ENCODE assay signal across 13 cellular contexts in genomic region chr9:79263666-79264460, GRCh38.
A peak's percentile ranks its signal among the peaks of the same experiment; 100 is the strongest.
DNase-seq lines count a peak whose midpoint lies in the region; ATAC-seq, FAIRE-seq and TF ChIP-seq lines count a peak whose summit lies in the region.
"Had no signal": no experiment of that assay in that cellular context is flagged by ENCODE, and none has a peak within 500 bp of the region (broad histone marks: within the 10 kb centered on the region; RNA-seq: fewer than 3 reads in every experiment).

No MANE protein-coding gene starts in this region.

- no peak for TF ChIP-seq RAD21 in IMR-90 (IDR thresholded peaks at IDR 0.05; ENCODE audit: low read length)

- H2AFZ ChIP-seq in IMR-90 (replicated peaks; ENCODE audit: low read length, poor library complexity) (no peak overlapping the region), mesenchymal stem cell (ENCODE audit: low read depth, low read length) (no peak overlapping the region)

- H3K27ac ChIP-seq in IMR-90 (ENCODE audit: insufficient read depth, low read length): no peak overlapping the region
- H3K27ac ChIP-seq in SJCRH30: no peak overlapping the region
- no peak overlapping the region for H3K27ac ChIP-seq in mesenchymal stem cell (ENCODE audit: low read length, poor library complexity, severe bottlenecking)
- H3K27ac ChIP-seq: RWPE1, thoracic aorta, VCaP had no signal

- H3K14ac ChIP-seq in IMR-90 (replicated peaks; ENCODE audit: low read depth, low read length) (0 out of 2 replicates have a peak overlapping the region, but pooled peaks have one; percentile 6), mesenchymal stem cell (ENCODE audit: low read length in 2 of 2) (no peak overlapping the region)

- CTCF ChIA-PET in IMR-90 (lab: Yijun Ruan, JAX): no interaction called here

- intact Hi-C loops in IMR-90 (cut with micrococcal nuclease): no loop called here

- TF ChIP-seq POLR2A in IMR-90 (IDR thresholded peaks at IDR 0.05; ENCODE audit: low read depth, low read length): no peak

- H3K9me3 ChIP-seq in IMR-90 (ENCODE audit: control insufficient read depth, insufficient read depth, low read length) (peaks cover 1% of the 10 kb centered on the region; the same call in 1 of the 2 replicates), SJCRH30 (replicated peaks) (no peaks in the 10 kb centered on the region), mesenchymal stem cell (ENCODE audit: control insufficient read depth, low read length) (no peaks in the 10 kb centered on the region)
- H3K9me3 ChIP-seq: thoracic aorta had no signal

- H3K18ac ChIP-seq in IMR-90 (ENCODE audit: low read depth, low read length): no peak overlapping the region
- no peak overlapping the region for H3K18ac ChIP-seq in mesenchymal stem cell (ENCODE audit: low read depth in 1 of 2, low read length in 2 of 2)

- peaks cover 2% of the 10 kb centered on the region; the same call in 1 of the 2 replicates for H3K27me3 ChIP-seq in IMR-90 (ENCODE audit: control insufficient read depth, insufficient read depth, low read length)
- H3K27me3 ChIP-seq in SJCRH30: no peaks in the 10 kb centered on the region
- H3K27me3 ChIP-seq in mesenchymal stem cell (ENCODE audit: control insufficient read depth in 1 of 2, insufficient read depth in 1 of 2, low read length in 2 of 2): peaks cover 27 to 44% of the 10 kb centered on the region in 2 experiments

- H3K4ac ChIP-seq in IMR-90 (ENCODE audit: low read depth, low read length): no peak overlapping the region
- no peak overlapping the region for H3K4ac ChIP-seq in mesenchymal stem cell (ENCODE audit: low read depth in 1 of 2, low read length in 2 of 2)

- no peak overlapping the region for H2AK9ac ChIP-seq in IMR-90 (replicated peaks; ENCODE audit: low read depth, low read length, poor library complexity)

- no peak for FAIRE-seq in frontal cortex (lab: Jason Lieb, UNC)
- FAIRE-seq: HepG2 had no signal

- H3K9ac ChIP-seq in IMR-90 (ENCODE audit: low read depth, low read length) (no peak overlapping the region), mesenchymal stem cell (ENCODE audit: low read length) (no peak overlapping the region)

- WGBS in IMR-90 (ENCODE audit: extremely low coverage in 2 of 2, insufficient read length in 1 of 2), 2 experiments: no CpG with 5 or more reads among the region's 3 CpGs
- WGBS in mesenchymal stem cell: 86% methylated on average over 2 of the region's 3 CpGs

- no peak overlapping the region for H2BK20ac ChIP-seq in IMR-90 (ENCODE audit: low read depth, low read length)

- POLR2A ChIA-PET in IMR-90 (lab: Charles Lee; ENCODE audit: unreplicated experiment): no interaction called here

- in situ Hi-C loops in IMR-90 (cut with MboI; ENCODE audit: low sequenced_read_pairs): no loop called here

- H3K56ac ChIP-seq in IMR-90 (ENCODE audit: extremely low read depth, insufficient read depth, low read length): no peak overlapping the region

- ATAC-seq in IMR-90 (ENCODE audit: low read depth) (no peak), GM21390 (IDR thresholded peaks at IDR 0.05; ENCODE audit: unreplicated experiment) (no peak)
- ATAC-seq: HepG2 had no signal

- dilution Hi-C loops in IMR-90 (cut with HindIII; ENCODE audit: low sequenced_read_pairs, unreplicated experiment): no loop called here

- H4K20me1 ChIP-seq in IMR-90 (ENCODE audit: insufficient read depth, low read length): no peaks in the 10 kb centered on the region

- H4K8ac ChIP-seq in IMR-90 (ENCODE audit: low read depth in 2 of 2, low read length in 2 of 2) (no peak overlapping the region), mesenchymal stem cell (ENCODE audit: low read length) (no peak overlapping the region)

- H2BK5ac ChIP-seq in IMR-90 (ENCODE audit: low read depth, low read length, poor library complexity, severe bottlenecking) (no peak overlapping the region), mesenchymal stem cell (ENCODE audit: low read depth, low read length, poor library complexity, severe bottlenecking) (no peak overlapping the region)

- H3K4me3 ChIP-seq in IMR-90 (ENCODE audit: insufficient read depth, low read depth, low read length) (no peak overlapping the region), SJCRH30 (no peak overlapping the region), mesenchymal stem cell (ENCODE audit: insufficient read depth in 1 of 2, low read depth in 1 of 2, low read length in 2 of 2) (no peak overlapping the region)
- H3K4me3 ChIP-seq: thoracic aorta had no signal

- H3K23ac ChIP-seq in IMR-90 (ENCODE audit: low read depth, low read length): no peak overlapping the region
- no peak overlapping the region for H3K23ac ChIP-seq in mesenchymal stem cell (ENCODE audit: low read length in 2 of 2)

- H3K4me1 ChIP-seq in IMR-90 (ENCODE audit: control insufficient read depth, insufficient read depth, low read length): no peaks in the 10 kb centered on the region; the same call in 1 of the 2 replicates
- no peaks in the 10 kb centered on the region for H3K4me1 ChIP-seq in SJCRH30
- H3K4me1 ChIP-seq in mesenchymal stem cell (ENCODE audit: control insufficient read depth, insufficient read depth, low read depth, low read length): peaks cover 5% of the 10 kb centered on the region

- H3K36me3 ChIP-seq in IMR-90 (ENCODE audit: control insufficient read depth, insufficient read depth, low read length) (no peaks in the 10 kb centered on the region), SJCRH30 (no peaks in the 10 kb centered on the region), mesenchymal stem cell (ENCODE audit: control insufficient read depth in 1 of 2, insufficient read depth in 2 of 2, low read depth in 1 of 2, low read length in 2 of 2) (no peaks in the 10 kb centered on the region)
- H3K36me3 ChIP-seq: thoracic aorta had no signal

- H4K5ac ChIP-seq in IMR-90 (ENCODE audit: low read depth, low read length): no peak overlapping the region

- H4K91ac ChIP-seq in IMR-90 (ENCODE audit: insufficient read depth, low read depth, low read length) (no peak overlapping the region), mesenchymal stem cell (ENCODE audit: low read length) (no peak overlapping the region)

- H2AK5ac ChIP-seq in IMR-90 (ENCODE audit: low read depth, low read length) (peak overlapping the region; percentile 23; the same call in 1 of the 2 replicates), mesenchymal stem cell (ENCODE audit: low read length, severe bottlenecking) (no peak overlapping the region)

- DNase-seq in DMS 273 treated with DMSO at 0.1 percent for 48 hours (lab: John Stamatoyannopoulos, UW) (peak; percentile 10), IMR-90 (peak; percentile 61), SJCRH30 (peak; percentile 37 to 59), mesenchymal stem cell (peak; percentile 21), frontal cortex (ENCODE audit: low spot score in 2 of 2) (no peak), activated T-cell treated with anti-CD3 and anti-CD28 coated beads for 4 hours (no peak)
- DNase-seq: amygdala; effector CD8-positive, alpha-beta T cell had no signal

- TF ChIP-seq CTCF in IMR-90 (conservative IDR thresholded peaks at IDR 0.05; ENCODE audit: low read depth, low read length): no peak

- no peak overlapping the region for H2BK120ac ChIP-seq in IMR-90 (ENCODE audit: low read depth, low read length)
- no peak overlapping the region for H2BK120ac ChIP-seq in mesenchymal stem cell (ENCODE audit: low read depth, low read length)

- BruUV-seq in IMR-90 (replicated peaks; lab: Mats Ljungman, UMichigan): no TSS peak

- no peaks in the 10 kb centered on the region for H3K9me1 ChIP-seq in IMR-90 (ENCODE audit: insufficient read depth, low read length)

- H2BK12ac ChIP-seq in mesenchymal stem cell (ENCODE audit: low read length in 2 of 2): no peak overlapping the region

- no peak overlapping the region for H2BK15ac ChIP-seq in IMR-90 (ENCODE audit: low read depth, low read length)
- H2BK15ac ChIP-seq in mesenchymal stem cell (ENCODE audit: low read depth, poor library complexity, severe bottlenecking): no peak overlapping the region

- no peaks in the 10 kb centered on the region for H3K79me1 ChIP-seq in IMR-90 (ENCODE audit: low read depth in 1 of 2, low read length in 2 of 2)
- no peaks in the 10 kb centered on the region for H3K79me1 ChIP-seq in mesenchymal stem cell (replicated peaks; ENCODE audit: low read length, poor library complexity, severe bottlenecking)

- H3K4me2 ChIP-seq in IMR-90 (ENCODE audit: low read depth, low read length) (no peak overlapping the region), mesenchymal stem cell (ENCODE audit: low read length, poor library complexity, severe bottlenecking) (no peak overlapping the region)

TF ChIP-seq in IMR-90, 13 proteins besides CTCF, POLR2A, EP300 and RAD21:
- TF ChIP-seq MXI1 (IDR thresholded peaks at IDR 0.05; ENCODE audit: borderline replicate concordance, low read depth, low read length) (no peak), MAZ (IDR thresholded peaks at IDR 0.05; ENCODE audit: borderline replicate concordance, low read depth, low read length) (no peak), CHD1 (IDR thresholded peaks at IDR 0.05; ENCODE audit: low read depth, low read length) (no peak), SMC3 (IDR thresholded peaks at IDR 0.05; ENCODE audit: low read depth, low read length) (no peak), MAFK (IDR thresholded peaks at IDR 0.05; ENCODE audit: low read depth, low read length) (no peak), NFE2L2 (IDR thresholded peaks at IDR 0.05; ENCODE audit: low read depth, low read length) (no peak), FOS (IDR thresholded peaks at IDR 0.05; ENCODE audit: low read depth, low read length) (no peak), BHLHE40 (IDR thresholded peaks at IDR 0.05; ENCODE audit: low read depth, low read length) (no peak), CEBPB (IDR thresholded peaks at IDR 0.05; ENCODE audit: low read depth, low read length) (no peak), RCOR1 (IDR thresholded peaks at IDR 0.05; ENCODE audit: insufficient replicate concordance, low read length) (no peak)
- TF ChIP-seq, protein P1, sequence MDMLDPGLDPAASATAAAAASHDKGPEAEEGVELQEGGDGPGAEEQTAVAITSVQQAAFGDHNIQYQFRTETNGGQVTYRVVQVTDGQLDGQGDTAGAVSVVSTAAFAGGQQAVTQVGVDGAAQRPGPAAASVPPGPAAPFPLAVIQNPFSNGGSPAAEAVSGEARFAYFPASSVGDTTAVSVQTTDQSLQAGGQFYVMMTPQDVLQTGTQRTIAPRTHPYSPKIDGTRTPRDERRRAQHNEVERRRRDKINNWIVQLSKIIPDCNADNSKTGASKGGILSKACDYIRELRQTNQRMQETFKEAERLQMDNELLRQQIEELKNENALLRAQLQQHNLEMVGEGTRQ (IDR thresholded peaks at IDR 0.05; ENCODE audit: low read depth, low read length): no peak
- TF ChIP-seq, protein P2, sequence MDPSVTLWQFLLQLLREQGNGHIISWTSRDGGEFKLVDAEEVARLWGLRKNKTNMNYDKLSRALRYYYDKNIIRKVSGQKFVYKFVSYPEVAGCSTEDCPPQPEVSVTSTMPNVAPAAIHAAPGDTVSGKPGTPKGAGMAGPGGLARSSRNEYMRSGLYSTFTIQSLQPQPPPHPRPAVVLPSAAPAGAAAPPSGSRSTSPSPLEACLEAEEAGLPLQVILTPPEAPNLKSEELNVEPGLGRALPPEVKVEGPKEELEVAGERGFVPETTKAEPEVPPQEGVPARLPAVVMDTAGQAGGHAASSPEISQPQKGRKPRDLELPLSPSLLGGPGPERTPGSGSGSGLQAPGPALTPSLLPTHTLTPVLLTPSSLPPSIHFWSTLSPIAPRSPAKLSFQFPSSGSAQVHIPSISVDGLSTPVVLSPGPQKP (IDR thresholded peaks at IDR 0.05; ENCODE audit: borderline replicate concordance, low read depth, low read length): no peak

Comparison
In these comparisons a context has a peak if more than half of its experiments do, and no peak if none do; other contexts are left out.
1. DNase-seq: peak in DMS 273 treated with DMSO at 0.1 percent for 48 hours (single experiment), IMR-90 (single experiment), SJCRH30 (2 of 2) and mesenchymal stem cell (single experiment); none in frontal cortex (0 of 2) and activated T-cell treated with anti-CD3 and anti-CD28 coated beads for 4 hours (single experiment).